Comparison of ENCODE assay signal across 9 cellular contexts in the genomic region with DNA sequence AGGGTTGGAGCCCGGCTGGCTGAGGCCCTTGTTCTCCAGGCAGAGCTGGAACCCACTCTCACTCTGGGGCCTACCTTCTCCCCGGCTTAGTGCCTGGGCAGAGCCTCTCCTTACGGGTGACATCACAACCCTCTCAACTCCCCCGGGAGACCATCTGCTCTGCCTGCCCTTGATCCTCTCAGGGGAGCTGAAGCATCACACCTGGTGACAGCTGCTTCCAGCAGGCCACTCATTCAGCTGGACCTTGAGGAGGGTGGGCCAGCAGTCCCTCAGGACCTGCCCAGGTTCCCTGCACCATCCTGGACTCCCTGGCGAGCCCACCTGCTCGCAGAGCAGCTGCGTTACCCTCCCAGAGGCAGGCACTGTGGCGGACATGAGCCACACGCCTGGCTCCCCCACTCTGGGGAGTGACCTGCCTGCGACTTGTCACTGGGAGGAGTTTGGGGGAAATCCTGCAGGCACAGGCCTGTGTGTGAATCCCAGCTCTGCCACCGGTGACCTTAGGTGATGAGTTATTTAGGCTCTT. TPM values are rescaled to one million over a fixed set of nuclear protein-coding genes. Genes with fewer than 3 reads are reported as not detected.
DNase-seq lines count a peak whose midpoint lies in the region; ATAC-seq and TF ChIP-seq lines count a peak whose summit lies in the region.
"Had no signal": no experiment of that assay in that cellular context is flagged by ENCODE, and none has a peak within 500 bp of the region (broad histone marks: within the 10 kb centered on the region; RNA-seq: fewer than 3 reads in every experiment).

No MANE protein-coding gene starts in this region.

- H3K27ac ChIP-seq in breast epithelium (peak overlapping the region; percentile 88 to 98), testis (peak overlapping the region in 1 of 2 donors; percentile 65)

- DNase-seq in Right ventricle myocardium inferior (ENCODE audit: missing footprints): peak; percentile 66
- no peak for DNase-seq in cardiac septum (ENCODE audit: low spot score)
- peak; percentile 78 for DNase-seq in NCI-H1092 (lab: John Stamatoyannopoulos, UW)
- no peak for DNase-seq in breast epithelium (ENCODE audit: low spot score in 2 of 2)
- no peak for DNase-seq in nephron progenitor cell
- no peak for DNase-seq in T-helper 1 cell
- no peak for DNase-seq in testis
- no peak for DNase-seq in SKM-1 (lab: John Stamatoyannopoulos, UW; ENCODE audit: unreplicated experiment)

- H3K36me3 ChIP-seq in breast epithelium: no peaks in the 10 kb centered on the region
- H3K36me3 ChIP-seq in testis (ENCODE audit: low read depth, missing control alignments): no peaks in the 10 kb centered on the region

- no peaks in the 10 kb centered on the region for H3K27me3 ChIP-seq in breast epithelium
- no peaks in the 10 kb centered on the region for H3K27me3 ChIP-seq in testis

- ATAC-seq in Right ventricle myocardium inferior: peak; percentile 3

- H3K4me1 ChIP-seq in breast epithelium (peaks cover 47 to 68% of the 10 kb centered on the region in 2 donors), testis (peaks cover 83% of the 10 kb centered on the region)

- TF ChIP-seq POLR2A in breast epithelium (IDR thresholded peaks at IDR 0.05) (no peak), testis (IDR thresholded peaks at IDR 0.05) (no peak)

- intact Hi-C loops in Right ventricle myocardium inferior (cut with DNase I): loop anchor here (2.0 to 5.0 kb wide), 2 partner anchors 73 to 123 kb away; no protein-coding TSS in a partner anchor
- intact Hi-C loops in cardiac septum (cut with DNase I): no loop called here
- intact Hi-C loops in breast epithelium (cut with DNase I; ENCODE audit: low total_unique reads): no loop called here
- intact Hi-C loops in testis (cut with DNase I; ENCODE audit: low total_unique reads): no loop called here

- H3K4me3 ChIP-seq in breast epithelium (peak overlapping the region in 1 of 3 donors; percentile 55), testis (no peak overlapping the region)

- H3K36me3 Mint-ChIP-seq in nephron progenitor cell (ENCODE audit: low read depth): no peaks in the 10 kb centered on the region

- TF ChIP-seq CTCF in breast epithelium (IDR thresholded peaks at IDR 0.05) (no peak), nephron progenitor cell (IDR thresholded peaks at IDR 0.05) (no peak), testis (IDR thresholded peaks at IDR 0.05) (no peak)

- WGBS in testis, 2 donors: 49 to 73% methylated on average over 10 to 11 of the region's 11 CpGs

- H3K27me3 Mint-ChIP-seq in nephron progenitor cell (ENCODE audit: low read depth, poor library complexity): no peaks in the 10 kb centered on the region
- H3K27me3 Mint-ChIP-seq: CD4-positive, alpha-beta memory T cell had no signal

- H3K4me3 Mint-ChIP-seq in nephron progenitor cell: no peak overlapping the region
- H3K4me3 Mint-ChIP-seq: CD4-positive, alpha-beta memory T cell had no signal

- no peaks in the 10 kb centered on the region for H3K9me3 Mint-ChIP-seq in nephron progenitor cell
- H3K9me3 Mint-ChIP-seq: CD4-positive, alpha-beta memory T cell had no signal

- no peaks in the 10 kb centered on the region for H3K9me3 ChIP-seq in breast epithelium
- H3K9me3 ChIP-seq in testis: no peaks in the 10 kb centered on the region

- H3K27ac Mint-ChIP-seq in nephron progenitor cell: peak overlapping the region; percentile 68
- H3K27ac Mint-ChIP-seq: CD4-positive, alpha-beta memory T cell had no signal

- peaks cover 71% of the 10 kb centered on the region for H3K4me1 Mint-ChIP-seq in nephron progenitor cell

RNA-seq across cellular contexts. Expression of gene HS6ST1, which starts 13.1 kb away (rescaled TPM):
- total RNA-seq in Right ventricle myocardium inferior: 34.9 TPM
- 14.4 TPM for total RNA-seq in cardiac septum
- total RNA-seq in breast epithelium: 10 to 100 TPM; 15.7 to 38.6 (median 29.8) TPM
- 100 to 1,000 TPM; 143 to 203 TPM for total RNA-seq in testis
- 58.7 TPM for polyA plus RNA-seq in testis (ENCODE audit: insufficient read depth, low read depth, low replicate concordance)

Comparison
In these comparisons a context has a peak if more than half of its experiments do, and no peak if none do; other contexts are left out.
1. DNase-seq: peak in Right ventricle myocardium inferior (single experiment) and NCI-H1092 (single experiment); none in cardiac septum (single experiment), breast epithelium (0 of 2), nephron progenitor cell (single experiment), T-helper 1 cell (0 of 5), testis (single experiment) and SKM-1 (single experiment).